In the genomic region with DNA sequence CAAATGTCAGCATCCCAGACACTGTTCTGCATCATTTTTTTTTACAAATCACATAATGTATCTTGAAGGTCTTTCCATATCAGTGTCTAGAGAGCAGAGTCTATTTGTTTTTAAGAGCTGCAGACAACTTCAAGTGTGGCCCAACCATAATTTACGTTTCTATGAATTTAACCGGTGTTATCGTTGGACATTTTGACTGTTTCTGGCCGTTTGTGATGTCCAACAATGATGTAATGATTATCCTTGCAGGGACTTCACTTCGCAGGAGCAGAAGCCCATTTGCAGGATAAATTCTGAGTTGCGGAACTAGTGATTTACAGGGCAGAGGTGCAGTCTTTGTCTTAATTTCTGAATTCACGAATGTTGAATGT, we compare ENCODE assay signal across 7 cellular contexts. TPM values are rescaled to one million over a fixed set of nuclear protein-coding genes. Genes with fewer than 3 reads are reported as not detected.
DNase-seq lines count a peak whose midpoint lies in the region; ATAC-seq and TF ChIP-seq lines count a peak whose summit lies in the region.

No MANE protein-coding gene starts in this region.

- H3K14ac ChIP-seq in H9 (ENCODE audit: insufficient read depth, low read length): no peak overlapping the region

- peaks cover 4 to 19% of the 10 kb centered on the region in 2 experiments for H3K4me1 Mint-ChIP-seq in H9

- no peak overlapping the region for H3K4ac ChIP-seq in H9 (ENCODE audit: low read depth, low read length)

- H3K9ac ChIP-seq in H9 (ENCODE audit: extremely low read depth, insufficient read length, low read length): no peak overlapping the region

- H3K9me3 Mint-ChIP-seq in H9: peaks cover 0 to 2% of the 10 kb centered on the region in 2 experiments; a peak in 1 of 5 replicates

- H2AK5ac ChIP-seq in H9 (ENCODE audit: insufficient read length, low read length): no peak overlapping the region

- peaks cover 7% of the 10 kb centered on the region for H3K23me2 ChIP-seq in H9 (ENCODE audit: insufficient read length, low read depth, low read length, poor library complexity, severe bottlenecking)

- H3K36me3 ChIP-seq in SJSA1: no peaks in the 10 kb centered on the region

- no peak overlapping the region for H3K56ac ChIP-seq in H9 (ENCODE audit: insufficient read length, low read depth, low read length)

- TF ChIP-seq CTCF in H9 (conservative IDR thresholded peaks at IDR 0.05) (no peak), fibroblast of villous mesenchyme (IDR thresholded peaks at IDR 0.05; ENCODE audit: insufficient read depth, low read depth, low read length) (no peak)

- H4K91ac ChIP-seq in H9 (ENCODE audit: insufficient read length, low read depth, low read length): no peak overlapping the region

- no peak overlapping the region for H3T11ph ChIP-seq in H9 (ENCODE audit: low read length)

- no peaks in the 10 kb centered on the region for H3K79me1 ChIP-seq in H9 (ENCODE audit: insufficient read depth, low read depth, low read length, poor library complexity, severe bottlenecking)

- no peak overlapping the region for H3K18ac ChIP-seq in H9 (ENCODE audit: insufficient read length, low read depth, low read length)

- no peak overlapping the region for H2BK15ac ChIP-seq in H9 (ENCODE audit: low read depth, low read length)

- no peak overlapping the region for H4K5ac ChIP-seq in H9 (ENCODE audit: insufficient read length, low read depth, low read length)

- H3K9me3 ChIP-seq in H9 (ENCODE audit: control insufficient read depth, low read depth, low read length): no peaks in the 10 kb centered on the region
- no peaks in the 10 kb centered on the region for H3K9me3 ChIP-seq in SJSA1 (replicated peaks)

- no peak overlapping the region for H3K23ac ChIP-seq in H9 (ENCODE audit: insufficient read length, low read depth, low read length)

- H4K20me1 ChIP-seq in H9 (ENCODE audit: control insufficient read depth, insufficient read depth, insufficient read length): no peaks in the 10 kb centered on the region

- no peak overlapping the region for H2AFZ ChIP-seq in H9 (ENCODE audit: low read length)

- H3K79me2 ChIP-seq in H9 (ENCODE audit: insufficient read depth, low read length): no peaks in the 10 kb centered on the region

- no peak for DNase-seq in H9
- no peak for DNase-seq in SJSA1 (ENCODE audit: low read depth in 1 of 2, low spot score in 2 of 2)
- no peak for DNase-seq in fibroblast of villous mesenchyme (ENCODE audit: low read depth)
- DNase-seq in smooth muscle cell of the brain vasculature (ENCODE audit: low read depth, low spot score): peak; percentile 2
- no peak for DNase-seq in GF-D8 (lab: John Stamatoyannopoulos, UW)
- no peak for DNase-seq in stimulated activated CD4-positive, alpha-beta T cell treated with anti-CD3 and anti-CD28 coated beads, Interleukin-4, amount 100 ng/mL, for 4 hours

- H3K27ac ChIP-seq in H9 (ENCODE audit: insufficient read length, low read depth, low read length): no peak overlapping the region
- H3K27ac ChIP-seq in SJSA1: no peak overlapping the region

- H3K27me3 Mint-ChIP-seq in H9 (ENCODE audit: low read depth): peaks cover 60% of the 10 kb centered on the region

- no peak overlapping the region for H2BK5ac ChIP-seq in H9 (ENCODE audit: insufficient read length, low read length)

- peak overlapping the region; percentile 34 to 50; a peak in 3 of 5 replicates for H3K4me3 Mint-ChIP-seq in H9

- H2BK20ac ChIP-seq in H9 (ENCODE audit: low read depth, low read length, poor library complexity, severe bottlenecking): no peak overlapping the region

- H3K4me3 ChIP-seq in SJSA1 (peak overlapping the region; percentile 39), fibroblast of villous mesenchyme (ENCODE audit: low read depth, low read length) (peak overlapping the region; percentile 60)

- no peak for ATAC-seq in HG03095 (IDR thresholded peaks at IDR 0.05; ENCODE audit: unreplicated experiment)

- no peaks in the 10 kb centered on the region for H3K36me3 Mint-ChIP-seq in H9 (ENCODE audit: insufficient read depth in 1 of 3, low read depth in 3 of 3)

- no CpG with 5 or more reads among the region's 7 CpGs for WGBS in H9 (ENCODE audit: extremely low coverage, insufficient read length, low lambda C conversion rate)

- no peak overlapping the region for H4K8ac ChIP-seq in H9 (replicated peaks; ENCODE audit: insufficient read length, low read depth, low read length)

- no peak overlapping the region for H2BK12ac ChIP-seq in H9 (ENCODE audit: insufficient read length, low read depth, low read length)

- H3K27me3 ChIP-seq in H9 (ENCODE audit: insufficient read depth, low read length) (no peaks in the 10 kb centered on the region; the same call in 1 of the 2 replicates), SJSA1 (replicated peaks) (peaks cover 9% of the 10 kb centered on the region; the same call in 1 of the 2 replicates)

- H3K4me2 ChIP-seq in H9 (ENCODE audit: insufficient read depth, insufficient read length, low read length): peak overlapping the region; percentile 35

- H3K27ac Mint-ChIP-seq in H9: no peak overlapping the region

- no peak overlapping the region for H2BK120ac ChIP-seq in H9 (ENCODE audit: low read depth, low read length, poor library complexity, severe bottlenecking)

- H3K4me1 ChIP-seq in H9 (ENCODE audit: insufficient read depth, low read length) (no peaks in the 10 kb centered on the region; the same call in 1 of the 2 replicates), SJSA1 (replicated peaks) (peaks cover 9% of the 10 kb centered on the region)

RNA-seq across cellular contexts. Expression of gene HLF, which starts 26.9 kb away (rescaled TPM):
- total RNA-seq in H9 (2021) (0.17 and 0.44 TPM in 2 replicates), fibroblast of villous mesenchyme (not detected in 2 replicates)
- 0.08 TPM in 1 of 2 replicates, not detected in the other for total RNA-seq in SJSA1 (2014; rRNA removed; shearing (Covaris generic))
